ENCODE assay signal across 30 cellular contexts in the genomic region with DNA sequence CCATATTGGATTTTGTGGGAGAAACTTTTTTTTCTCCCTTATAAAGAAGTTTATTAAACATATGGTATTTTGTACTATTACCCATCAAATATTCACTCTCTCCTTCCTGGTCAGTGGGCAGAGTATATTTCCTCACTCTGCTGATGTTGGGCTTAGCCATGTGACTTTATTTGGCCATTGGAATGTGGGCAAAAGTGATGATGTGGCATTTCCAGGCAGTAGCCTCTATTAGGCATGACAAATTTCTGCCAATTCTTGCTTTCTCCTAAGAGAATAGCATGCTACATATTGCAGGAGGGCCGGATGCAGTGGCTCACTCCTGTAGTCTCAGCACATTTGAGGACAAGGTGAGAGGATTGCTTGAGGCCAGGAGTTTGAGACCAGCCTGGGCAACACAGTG. TPM values are rescaled to one million over a fixed set of nuclear protein-coding genes. Genes with fewer than 3 reads are reported as not detected.
"Had no signal": no experiment of that assay in that cellular context is flagged by ENCODE, and none has a peak within 500 bp of the region (broad histone marks: within the 10 kb centered on the region; RNA-seq: fewer than 3 reads in every experiment).

No MANE protein-coding gene starts in this region.

- H3K9ac ChIP-seq: parathyroid adenoma had no signal

- H3K27me3 ChIP-seq: neutrophil, ovary, tibial artery, transverse colon, upper lobe of right lung, uterus had no signal

- H3K4me1 ChIP-seq: parathyroid adenoma, psoas muscle, stomach, tibial artery, transverse colon, upper lobe of right lung, uterus had no signal

- H3K27ac ChIP-seq: neutrophil, ovary, parathyroid adenoma, psoas muscle, skin epidermis, spleen, stomach, thoracic aorta, tibial artery, transverse colon, upper lobe of right lung, uterus had no signal

- H2AFZ ChIP-seq: parathyroid adenoma had no signal

- H3K36me3 ChIP-seq: neutrophil, ovary, spleen, stomach, thoracic aorta, tibial artery, transverse colon, upper lobe of right lung, uterus had no signal

- DNase-seq: naive B cell; naive thymus-derived CD8-positive, alpha-beta T cell; nephron progenitor cell; nucleus accumbens; ovary; posterior cingulate gyrus; psoas muscle; right cardiac atrium; spleen; stimulated activated CD4-positive, alpha-beta T cell treated with anti-CD3 and anti-CD28 coated beads, Interleukin-12 subunit alpha, Interleukin-12 subunit beta, amount 100 ng/mL, for 4 hours; stimulated activated CD4-positive, alpha-beta T cell treated with anti-CD3 and anti-CD28 coated beads, Interleukin-1b, Interleukin-23, amount 100 ng/mL, for 48 hours; stimulated activated CD4-positive, alpha-beta T cell treated with anti-CD3 and anti-CD28 coated beads, Interleukin-4, amount 100 ng/mL, for 1 hour; stimulated activated CD4-positive, alpha-beta T cell treated with anti-CD3 and anti-CD28 coated beads, Interleukin-4, amount 100 ng/mL, for 4 hours; stimulated activated CD8-positive, alpha-beta memory T cell treated with anti-CD3 and anti-CD28 coated beads, Interleukin-4, amount 100 ng/mL, for 48 hours; stimulated activated naive B cell treated with anti-CD40 and anti-IgM and Interleukin-4, amounts not matched to agents 10 μg/mL and 1 μg/mL and 100 μg/mL, for 72 hours; stimulated activated naive CD4-positive, alpha-beta T cell treated with Interleukin-2 at 50 U/mL for 16 hours; stomach; tibial artery; transverse colon; upper lobe of right lung; uterus had no signal

- H3K9me3 ChIP-seq: neutrophil, ovary, psoas muscle, spleen, stomach, thoracic aorta, tibial artery, transverse colon, upper lobe of right lung, uterus had no signal

- ATAC-seq: naive thymus-derived CD8-positive, alpha-beta T cell; natural killer cell treated with Interleukin-12 subunit alpha and Interleukin-12 subunit beta and Interleukin-15 and Interleukin-18, amount 100 ng/mL, for 72 hours; psoas muscle; right cardiac atrium; sciatic nerve; stimulated activated naive B cell treated with anti-CD40 and anti-IgM and Interleukin-4, amounts not matched to agents 10 μg/mL and 1 μg/mL and 100 μg/mL, for 72 hours; upper lobe of right lung had no signal

- H3K4me3 ChIP-seq: ovary, psoas muscle, skin epidermis, smooth muscle cell, spleen, stomach, thoracic aorta, tibial artery, transverse colon, upper lobe of right lung, uterus had no signal

- H3K4me2 ChIP-seq: smooth muscle cell had no signal

- H3K79me2 ChIP-seq: parathyroid adenoma had no signal

RNA-seq across cellular contexts. Expression of gene WSCD2, which starts 24.4 kb away (rescaled TPM):
- total RNA-seq: naive thymus-derived CD8-positive, alpha-beta T cell; natural killer cell treated with Interleukin-12 subunit alpha and Interleukin-12 subunit beta and Interleukin-15 and Interleukin-18, amount 100 ng/mL, for 72 hours; progenitor cell of endocrine pancreas; renal cortical epithelial cell had no signal
- polyA plus RNA-seq: naive thymus-derived CD8-positive, alpha-beta T cell had no signal
